9 cellular contexts compared by ENCODE assay signal in the genomic region with DNA sequence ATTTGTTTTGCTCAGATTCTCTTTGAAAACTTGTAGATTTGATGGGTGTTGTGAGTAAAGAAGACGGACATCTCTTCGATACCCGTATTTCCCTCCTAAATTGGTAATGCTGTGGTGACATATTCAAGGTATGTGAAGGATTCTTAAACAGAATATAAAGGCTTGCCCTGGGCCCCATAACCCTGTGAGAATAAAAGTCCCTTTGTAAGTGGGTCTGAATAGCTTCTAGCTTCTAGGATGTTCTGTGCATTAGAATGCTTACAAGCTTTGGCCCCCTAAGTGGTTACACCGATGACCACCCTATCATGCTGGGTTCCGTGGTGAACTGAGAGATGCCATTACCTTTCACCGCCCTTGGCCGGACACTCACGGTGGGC. TPM values are rescaled to one million over a fixed set of nuclear protein-coding genes. Genes with fewer than 3 reads are reported as not detected.
A peak's percentile ranks its signal among the peaks of the same experiment; 100 is the strongest.
DNase-seq lines count a peak whose midpoint lies in the region; ATAC-seq, FAIRE-seq and TF ChIP-seq lines count a peak whose summit lies in the region.
"Had no signal": no experiment of that assay in that cellular context is flagged by ENCODE, and none has a peak within 500 bp of the region (broad histone marks: within the 10 kb centered on the region; RNA-seq: fewer than 3 reads in every experiment).

No MANE protein-coding gene starts in this region.

- peak; percentile 4 for ATAC-seq in T-helper 17 cell

- peaks cover 23% of the 10 kb centered on the region for H3K4me1 Mint-ChIP-seq in T-helper 17 cell

- DNase-seq in DMS 273 (lab: John Stamatoyannopoulos, UW; ENCODE audit: unreplicated experiment), result peak; percentile 27
- no peak for DNase-seq in DMS 273 treated with DMSO at 0.1 percent for 48 hours (lab: John Stamatoyannopoulos, UW)
- DNase-seq in T-helper 17 cell, result no peak
- peak; percentile 20 for DNase-seq in globus pallidus (ENCODE audit: low spot score)
- no peak for DNase-seq in small intestine
- no peak for DNase-seq in AG08395 (ENCODE audit: low spot score)
- no peak for DNase-seq in HK-2 (ENCODE audit: unreplicated experiment)
- DNase-seq in erythroblast (lab: John Stamatoyannopoulos, UW), result no peak

- peak overlapping the region in 1 of 2 donors; percentile 77 for H3K27ac ChIP-seq in small intestine (ENCODE audit: low read depth in 1 of 2, low read length in 1 of 2)

- no peaks in the 10 kb centered on the region for H3K27me3 ChIP-seq in small intestine (ENCODE audit: control insufficient read depth in 2 of 2, insufficient read depth in 2 of 2, low read length in 2 of 2)

- peaks cover 0 to 4% of the 10 kb centered on the region in 2 donors for H3K4me1 ChIP-seq in small intestine (ENCODE audit: control insufficient read depth in 2 of 2, insufficient read depth in 1 of 2, low read depth in 1 of 2, low read length in 1 of 2)

- TF ChIP-seq POLR2A in erythroblast (IDR thresholded peaks at IDR 0.05; ENCODE audit: low read length), result no peak

- H3K9me3 ChIP-seq in T-helper 17 cell (ENCODE audit: control insufficient read depth, low read length, poor library complexity, severe bottlenecking) (no peaks in the 10 kb centered on the region), small intestine (ENCODE audit: control insufficient read depth, low read depth) (no peaks in the 10 kb centered on the region)

- no peaks in the 10 kb centered on the region for H3K27me3 Mint-ChIP-seq in T-helper 17 cell

- peak overlapping the region; percentile 66 for H3K27ac Mint-ChIP-seq in T-helper 17 cell

- H3K36me3 Mint-ChIP-seq in T-helper 17 cell (ENCODE audit: low read depth), result no peaks in the 10 kb centered on the region

- peak overlapping the region; percentile 65 to 79 for H3K4me3 ChIP-seq in small intestine (ENCODE audit: low read depth in 1 of 2, low read length in 2 of 2)

- peak overlapping the region; percentile 98 for H3K4me3 Mint-ChIP-seq in T-helper 17 cell

- no peaks in the 10 kb centered on the region for H3K36me3 ChIP-seq in small intestine (ENCODE audit: control insufficient read depth in 2 of 2, insufficient read depth in 2 of 2, low read length in 2 of 2)

- WGBS in small intestine, 3 donors, result 8 to 30% (median 13%) methylated on average over 8 of the region's 8 CpGs

- FAIRE-seq in small intestine (lab: Jason Lieb, UNC), result no peak
- FAIRE-seq: A204.1 had no signal

RNA-seq across cellular contexts. Expression of a gene that starts 0.6 kb away (rescaled TPM):
- 10 to 100 TPM in 1 of 2 donors, 1 to 10 TPM in 1; 9.5 to 31.4 TPM for total RNA-seq in T-helper 17 cell
- polyA plus RNA-seq in small intestine, result 1 to 10 TPM; 1.1 to 4.0 (median 1.4) TPM

Comparison
In these comparisons a context has a peak if more than half of its experiments do, and no peak if none do; other contexts are left out.
1. DNase-seq: peak in DMS 273 (single experiment) and globus pallidus (single experiment); none in DMS 273 treated with DMSO at 0.1 percent for 48 hours (single experiment), T-helper 17 cell (0 of 3), small intestine (single experiment), AG08395 (single experiment), HK-2 (single experiment) and erythroblast (0 of 2).